11 cellular contexts compared by ENCODE assay signal in the genomic region with DNA sequence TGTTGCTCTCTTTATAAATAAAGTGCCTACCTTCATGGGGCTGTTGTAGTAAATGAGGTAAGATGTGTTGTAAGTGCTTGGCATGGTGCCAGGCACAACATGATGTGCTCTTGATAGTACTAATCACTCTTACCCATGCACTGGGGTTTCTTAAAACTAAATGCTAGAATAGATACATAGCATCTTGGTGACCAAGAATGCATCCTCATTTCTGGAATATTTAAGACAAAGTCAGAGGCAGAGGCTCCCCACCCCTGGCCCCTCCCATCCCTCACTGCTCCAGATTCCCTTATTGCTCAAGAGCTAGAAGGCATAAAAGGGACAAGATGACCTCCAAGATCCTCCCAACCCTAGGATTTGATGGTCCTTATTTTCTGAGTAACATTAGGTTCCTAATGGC.
DNase-seq lines count a peak whose midpoint lies in the region; ATAC-seq and TF ChIP-seq lines count a peak whose summit lies in the region.
"Had no signal": no experiment of that assay in that cellular context is flagged by ENCODE, and none has a peak within 500 bp of the region (broad histone marks: within the 10 kb centered on the region; RNA-seq: fewer than 3 reads in every experiment).

No MANE protein-coding gene starts in this region.

- H3K36me3 Mint-ChIP-seq in activated CD4-positive, alpha-beta T cell treated with anti-CD3 and anti-CD28 coated beads for 36 hours (ENCODE audit: low read depth), result no peaks in the 10 kb centered on the region

- H3K4me3 Mint-ChIP-seq in activated CD4-positive, alpha-beta T cell treated with anti-CD3 and anti-CD28 coated beads for 36 hours, result no peak overlapping the region
- H3K4me3 Mint-ChIP-seq: effector memory CD8-positive, alpha-beta T cell had no signal

- no peaks in the 10 kb centered on the region for H4K20me1 ChIP-seq in osteoblast (ENCODE audit: insufficient read depth, low read length)
- H4K20me1 ChIP-seq: BLaER1 had no signal

- no peaks in the 10 kb centered on the region for H3K4me1 Mint-ChIP-seq in activated CD4-positive, alpha-beta T cell treated with anti-CD3 and anti-CD28 coated beads for 36 hours

- POLR2A ChIA-PET in activated CD4-positive, alpha-beta T cell treated with anti-CD3 and anti-CD28 coated beads for 36 hours (lab: Charles Lee), result no interaction called here

- H3K36me3 ChIP-seq in tibial nerve (no peaks in the 10 kb centered on the region), osteoblast (ENCODE audit: insufficient read depth, low read length) (no peaks in the 10 kb centered on the region)
- H3K36me3 ChIP-seq: BLaER1, upper lobe of right lung had no signal

- TF ChIP-seq CTCF in fibroblast of villous mesenchyme (IDR thresholded peaks at IDR 0.05; ENCODE audit: insufficient read depth, low read depth, low read length) (no peak), tibial nerve (IDR thresholded peaks at IDR 0.05) (no peak), osteoblast (IDR thresholded peaks at IDR 0.05; ENCODE audit: extremely low read depth, low read depth, low read length) (no peak)

- H3K27ac Mint-ChIP-seq in activated CD4-positive, alpha-beta T cell treated with anti-CD3 and anti-CD28 coated beads for 36 hours, result no peak overlapping the region
- H3K27ac Mint-ChIP-seq: effector memory CD8-positive, alpha-beta T cell had no signal

- H3K27me3 ChIP-seq in tibial nerve, result no peaks in the 10 kb centered on the region
- no peaks in the 10 kb centered on the region for H3K27me3 ChIP-seq in osteoblast (ENCODE audit: insufficient read depth, low read length)
- H3K27me3 ChIP-seq: BLaER1, upper lobe of right lung had no signal

- TF ChIP-seq EP300 in tibial nerve (IDR thresholded peaks at IDR 0.05), result peak in 1 of 2 donors; percentile 19

- intact Hi-C loops in activated CD4-positive, alpha-beta T cell treated with anti-CD3 and anti-CD28 coated beads for 36 hours (cut with DNase I, micrococcal nuclease), result no loop called here

- H3K27ac ChIP-seq in tibial nerve (peak overlapping the region in 2 of 4 donors; percentile 36 to 41), osteoblast (ENCODE audit: low read depth, low read length) (no peak overlapping the region)
- H3K27ac ChIP-seq: BLaER1, upper lobe of right lung had no signal

- H3K4me1 ChIP-seq in tibial nerve (peaks cover 0 to 22% (median 7%) of the 10 kb centered on the region in 4 donors), osteoblast (ENCODE audit: insufficient read depth, low read length) (no peaks in the 10 kb centered on the region)
- H3K4me1 ChIP-seq: upper lobe of right lung had no signal

- H3K9me3 Mint-ChIP-seq in activated CD4-positive, alpha-beta T cell treated with anti-CD3 and anti-CD28 coated beads for 36 hours (ENCODE audit: low read depth), result no peaks in the 10 kb centered on the region
- H3K9me3 Mint-ChIP-seq: effector memory CD8-positive, alpha-beta T cell had no signal

- H3K4me3 ChIP-seq in fibroblast of villous mesenchyme (ENCODE audit: low read depth, low read length) (no peak overlapping the region), tibial nerve (no peak overlapping the region), osteoblast (ENCODE audit: insufficient read depth, low read length) (no peak overlapping the region)
- H3K4me3 ChIP-seq: BLaER1, upper lobe of right lung had no signal

- H3K27me3 Mint-ChIP-seq in activated CD4-positive, alpha-beta T cell treated with anti-CD3 and anti-CD28 coated beads for 36 hours, result no peaks in the 10 kb centered on the region
- H3K27me3 Mint-ChIP-seq: effector memory CD8-positive, alpha-beta T cell had no signal

- ATAC-seq in activated CD4-positive, alpha-beta T cell treated with anti-CD3 and anti-CD28 coated beads for 36 hours, result no peak
- ATAC-seq: effector memory CD8-positive, alpha-beta T cell; upper lobe of right lung had no signal

- no peaks in the 10 kb centered on the region for H3K9me3 ChIP-seq in tibial nerve
- H3K9me3 ChIP-seq in osteoblast (ENCODE audit: low read depth, low read length), result no peaks in the 10 kb centered on the region
- H3K9me3 ChIP-seq: upper lobe of right lung had no signal

- no peaks in the 10 kb centered on the region for H3K79me2 ChIP-seq in osteoblast (ENCODE audit: insufficient read depth, low read length)

- peak; percentile 15 for DNase-seq in activated CD4-positive, alpha-beta T cell treated with anti-CD3 and anti-CD28 coated beads for 36 hours
- no peak for DNase-seq in activated CD4-positive, alpha-beta T cell treated with anti-CD3 and anti-CD28 coated beads, Interleukin-2, amount 50 U/mL, for 4 hours
- DNase-seq in NCI-H510A treated with DMSO at 0.1 percent for 48 hours (lab: John Stamatoyannopoulos, UW) (peak; percentile 63), fibroblast of villous mesenchyme (ENCODE audit: low read depth) (peak; percentile 25), tibial nerve (ENCODE audit: low spot score in 2 of 2) (peak; percentile 66 to 75), NOMO-1 (lab: John Stamatoyannopoulos, UW; ENCODE audit: unreplicated experiment in 2 of 2) (no peak), osteoblast (ENCODE audit: insufficient read length, low spot score, missing footprints) (no peak), D341Med (ENCODE audit: low spot score) (no peak)
- DNase-seq: effector memory CD8-positive, alpha-beta T cell; upper lobe of right lung had no signal

- no peak for TF ChIP-seq POLR2A in tibial nerve (IDR thresholded peaks at IDR 0.05)

- no peak overlapping the region for H3K4me2 ChIP-seq in osteoblast (ENCODE audit: insufficient read depth, low read length)
- H3K4me2 ChIP-seq: BLaER1 had no signal

- CTCF ChIA-PET in activated CD4-positive, alpha-beta T cell treated with anti-CD3 and anti-CD28 coated beads for 36 hours (lab: Charles Lee), result no interaction called here

- H2AFZ ChIP-seq in osteoblast (ENCODE audit: low read length), result no peak overlapping the region

Comparison
In these comparisons a context has a peak if more than half of its experiments do, and no peak if none do; other contexts are left out.
1. DNase-seq: peak in activated CD4-positive, alpha-beta T cell treated with anti-CD3 and anti-CD28 coated beads for 36 hours (single experiment), NCI-H510A treated with DMSO at 0.1 percent for 48 hours (single experiment), fibroblast of villous mesenchyme (single experiment) and tibial nerve (2 of 2); none in activated CD4-positive, alpha-beta T cell treated with anti-CD3 and anti-CD28 coated beads, Interleukin-2, amount 50 U/mL, for 4 hours (0 of 2), NOMO-1 (0 of 2), osteoblast (single experiment) and D341Med (single experiment).